26 cellular contexts compared by ENCODE assay signal in genomic region chr1:31618916-31619846, GRCh38. TPM values are rescaled to one million over a fixed set of nuclear protein-coding genes. Genes with fewer than 3 reads are reported as not detected.
DNase-seq lines count a peak whose midpoint lies in the region; ATAC-seq, FAIRE-seq and TF ChIP-seq lines count a peak whose summit lies in the region.
"Had no signal": no experiment of that assay in that cellular context is flagged by ENCODE, and none has a peak within 500 bp of the region (broad histone marks: within the 10 kb centered on the region; RNA-seq: fewer than 3 reads in every experiment).

No MANE protein-coding gene starts in this region.

- H3K4me3 Mint-ChIP-seq in memory B cell, result peak overlapping the region; percentile 22
- no peak overlapping the region for H3K4me3 Mint-ChIP-seq in stimulated activated memory B cell treated with anti-CD40 and anti-IgM and Interleukin-4, amounts not matched to agents 10 μg/mL and 1 μg/mL and 100 μg/mL, for 72 hours
- H3K4me3 Mint-ChIP-seq: activated T-helper 17 cell treated with anti-CD3 and anti-CD28 coated beads, Interleukin-2, amount 50 U/mL, for 72 hours had no signal

- H3K36me3 Mint-ChIP-seq in memory B cell, result peaks cover 5% of the 10 kb centered on the region
- H3K36me3 Mint-ChIP-seq in stimulated activated memory B cell treated with anti-CD40 and anti-IgM and Interleukin-4, amounts not matched to agents 10 μg/mL and 1 μg/mL and 100 μg/mL, for 72 hours, result peaks cover 10% of the 10 kb centered on the region
- H3K36me3 Mint-ChIP-seq: activated naive CD4-positive, alpha-beta T cell treated with anti-CD3 and anti-CD28 coated beads, Interleukin-2, amount 50 U/mL, for 72 hours had no signal

- H3K27ac ChIP-seq in kidney (ENCODE audit: low read depth in 2 of 2, low read length in 2 of 2), result no peak overlapping the region
- H3K27ac ChIP-seq: ascending aorta, esophagus muscularis mucosa, gastroesophageal sphincter, HL-60, thyroid gland had no signal

- DNase-seq in NCI-H82 (lab: John Stamatoyannopoulos, UW) (peak; percentile 32), NCI-H82 treated with DMSO at 0.1 percent for 48 hours (lab: John Stamatoyannopoulos, UW; ENCODE audit: unreplicated experiment) (no peak), SW480 (ENCODE audit: low spot score) (peak; percentile 43), memory B cell (ENCODE audit: low spot score in 2 of 2) (no peak), HT-29 (ENCODE audit: low spot score) (no peak), kidney (no peak)
- no peak for DNase-seq in NK-92 treated with Interleukin-12 subunit alpha and Interleukin-12 subunit beta, amount 100 ng/mL, for 24 hours (lab: John Stamatoyannopoulos, UW)
- DNase-seq: 8988T; activated CD4-positive, alpha-beta T cell treated with anti-CD3 and anti-CD28 coated beads for 4 hours; effector memory CD4-positive, alpha-beta T cell; EL; NCI-H510A treated with DMSO at 0.1 percent for 48 hours; nucleus accumbens; stimulated activated naive CD4-positive, alpha-beta T cell treated with Interleukin-2 at 50 U/mL for 16 hours; thyroid gland had no signal

- no peak overlapping the region for H3K4me3 ChIP-seq in kidney (ENCODE audit: low read length in 2 of 2)
- H3K4me3 ChIP-seq: thyroid gland had no signal

- intact Hi-C loops in kidney (cut with DNase I), result no loop called here

- TF ChIP-seq CTCF in kidney (IDR thresholded peaks at IDR 0.05; ENCODE audit: borderline replicate concordance, extremely low read depth, insufficient read depth), result no peak

- no peaks in the 10 kb centered on the region for H3K9me3 Mint-ChIP-seq in memory B cell
- H3K9me3 Mint-ChIP-seq in stimulated activated memory B cell treated with anti-CD40 and anti-IgM and Interleukin-4, amounts not matched to agents 10 μg/mL and 1 μg/mL and 100 μg/mL, for 72 hours, result no peaks in the 10 kb centered on the region
- H3K9me3 Mint-ChIP-seq: activated naive CD4-positive, alpha-beta T cell treated with anti-CD3 and anti-CD28 coated beads, Interleukin-2, amount 50 U/mL, for 72 hours; activated T-helper 17 cell treated with anti-CD3 and anti-CD28 coated beads, Interleukin-2, amount 50 U/mL, for 72 hours had no signal

- peaks cover 20% of the 10 kb centered on the region for H3K27me3 Mint-ChIP-seq in memory B cell
- peaks cover 45% of the 10 kb centered on the region for H3K27me3 Mint-ChIP-seq in stimulated activated memory B cell treated with anti-CD40 and anti-IgM and Interleukin-4, amounts not matched to agents 10 μg/mL and 1 μg/mL and 100 μg/mL, for 72 hours

- H3K9me3 ChIP-seq in kidney (ENCODE audit: control insufficient read depth in 1 of 2, low read length in 2 of 2), result no peaks in the 10 kb centered on the region
- H3K9me3 ChIP-seq: ascending aorta, esophagus muscularis mucosa, gastroesophageal sphincter, thyroid gland had no signal

- H3K27ac Mint-ChIP-seq in memory B cell, result no peak overlapping the region
- H3K27ac Mint-ChIP-seq in stimulated activated memory B cell treated with anti-CD40 and anti-IgM and Interleukin-4, amounts not matched to agents 10 μg/mL and 1 μg/mL and 100 μg/mL, for 72 hours, result no peak overlapping the region
- H3K27ac Mint-ChIP-seq: activated T-helper 17 cell treated with anti-CD3 and anti-CD28 coated beads, Interleukin-2, amount 50 U/mL, for 72 hours had no signal

- peaks cover 0 to 4% of the 10 kb centered on the region in 2 donors for H3K4me1 ChIP-seq in kidney (ENCODE audit: control insufficient read depth in 1 of 2, insufficient read depth in 1 of 2, low read depth in 1 of 2, low read length in 2 of 2)

- ATAC-seq in memory B cell (ENCODE audit: low read depth), result peak; percentile 41
- peak; percentile 49 for ATAC-seq in stimulated activated memory B cell treated with anti-CD40 and anti-IgM and Interleukin-4, amounts not matched to agents 10 μg/mL and 1 μg/mL and 100 μg/mL, for 72 hours

- no peaks in the 10 kb centered on the region for H3K36me3 ChIP-seq in kidney (ENCODE audit: control insufficient read depth in 1 of 2, insufficient read depth in 2 of 2, low read length in 2 of 2)
- H3K36me3 ChIP-seq: ascending aorta, esophagus muscularis mucosa, gastroesophageal sphincter, thyroid gland had no signal

- no peak overlapping the region for H3K9ac ChIP-seq in kidney (ENCODE audit: low read length in 2 of 2)

- no peak for FAIRE-seq in kidney (lab: Jason Lieb, UNC)

- peaks cover 10% of the 10 kb centered on the region for H3K4me1 Mint-ChIP-seq in memory B cell
- peaks cover 35% of the 10 kb centered on the region for H3K4me1 Mint-ChIP-seq in stimulated activated memory B cell treated with anti-CD40 and anti-IgM and Interleukin-4, amounts not matched to agents 10 μg/mL and 1 μg/mL and 100 μg/mL, for 72 hours

RNA-seq across cellular contexts. Expression of gene HCRTR1, which starts 1.7 kb away (rescaled TPM):
- total RNA-seq in HT-29 (2014; rRNA removed; shearing (Covaris generic)), result not detected in 2 replicates
- total RNA-seq in kidney, result 0.35 TPM
- polyA plus RNA-seq in kidney (ENCODE audit: insufficient read depth, low read depth, low replicate concordance), result not detected
- total RNA-seq: activated naive CD4-positive, alpha-beta T cell treated with anti-CD3 and anti-CD28 coated beads, Interleukin-2, amount 50 U/mL, for 72 hours; activated T-helper 17 cell treated with anti-CD3 and anti-CD28 coated beads, Interleukin-2, amount 50 U/mL, for 72 hours; ascending aorta; H4; MCF 10A; mucosa of gallbladder had no signal
- polyA plus RNA-seq: smooth muscle cell had no signal

RNA-seq across cellular contexts. Expression of gene PEF1, which starts 25.5 kb away (rescaled TPM):
- total RNA-seq in HT-29 (2014; rRNA removed; shearing (Covaris generic)), result 114 and 119 TPM in 2 replicates
- 69.0 TPM for total RNA-seq in kidney
- 120 TPM for polyA plus RNA-seq in kidney (ENCODE audit: insufficient read depth, low read depth, low replicate concordance)

RNA-seq across cellular contexts. Expression of gene TINAGL1, which starts 42.9 kb away (rescaled TPM):
- 596 and 628 TPM in 2 replicates for total RNA-seq in HT-29 (2014; rRNA removed; shearing (Covaris generic))
- 246 TPM for total RNA-seq in kidney
- polyA plus RNA-seq in kidney (ENCODE audit: insufficient read depth, low read depth, low replicate concordance), result 171 TPM
- total RNA-seq: activated naive CD4-positive, alpha-beta T cell treated with anti-CD3 and anti-CD28 coated beads, Interleukin-2, amount 50 U/mL, for 72 hours; activated T-helper 17 cell treated with anti-CD3 and anti-CD28 coated beads, Interleukin-2, amount 50 U/mL, for 72 hours had no signal

Comparison
In these comparisons a context has a peak if more than half of its experiments do, and no peak if none do; other contexts are left out.
1. DNase-seq: peak in NCI-H82 (single experiment) and SW480 (single experiment); none in NCI-H82 treated with DMSO at 0.1 percent for 48 hours (single experiment), memory B cell (0 of 2), HT-29 (single experiment), NK-92 treated with Interleukin-12 subunit alpha and Interleukin-12 subunit beta, amount 100 ng/mL, for 24 hours (single experiment) and kidney (single experiment).